ENCODE assay signal across 8 cellular contexts in the genomic region with DNA sequence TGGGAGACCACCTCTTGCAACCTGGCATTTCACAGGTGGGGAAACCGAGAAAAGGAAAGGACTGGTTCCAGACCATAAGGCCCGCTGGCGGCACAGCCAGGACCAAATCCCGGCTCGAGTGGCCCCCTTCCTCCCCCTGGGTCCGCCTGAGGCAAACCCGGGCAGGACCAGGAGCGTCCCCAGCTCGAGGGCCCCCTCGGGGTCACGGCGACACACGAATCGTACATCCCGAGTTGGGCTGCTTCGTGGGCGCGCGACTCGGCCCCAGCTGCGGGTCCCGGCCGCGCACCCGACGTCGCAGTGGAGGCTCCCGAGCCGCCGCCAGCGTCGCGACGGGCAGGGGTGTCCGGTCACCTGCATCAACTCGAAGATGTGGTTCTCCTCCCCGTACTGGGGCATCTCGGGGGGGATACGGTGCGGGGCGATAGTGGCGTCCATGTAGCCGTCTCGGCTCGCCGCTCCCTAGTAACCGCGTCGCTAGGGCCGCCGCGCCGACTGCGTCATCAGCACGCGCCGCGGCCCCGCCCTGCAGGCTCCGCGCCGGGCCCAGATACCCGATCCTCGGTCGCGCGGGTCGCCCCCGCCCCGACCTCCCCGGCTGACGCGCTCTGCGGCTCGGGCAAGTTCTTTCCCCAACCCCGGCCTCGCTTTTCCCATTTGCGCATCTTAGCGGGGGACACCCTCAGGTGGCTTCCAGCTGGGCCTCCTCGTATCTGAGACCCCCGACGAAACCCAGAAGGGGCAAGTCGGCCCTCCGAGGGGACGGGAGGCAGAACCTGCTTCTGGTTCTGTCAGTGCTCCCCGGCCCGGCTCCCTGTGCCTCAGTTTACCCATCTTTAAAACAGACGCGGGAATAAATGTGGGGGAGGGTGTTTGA. TPM values are rescaled to one million over a fixed set of nuclear protein-coding genes. Genes with fewer than 3 reads are reported as not detected.
DNase-seq lines count a peak whose midpoint lies in the region; ATAC-seq and TF ChIP-seq lines count a peak whose summit lies in the region.

A gene with protein sequence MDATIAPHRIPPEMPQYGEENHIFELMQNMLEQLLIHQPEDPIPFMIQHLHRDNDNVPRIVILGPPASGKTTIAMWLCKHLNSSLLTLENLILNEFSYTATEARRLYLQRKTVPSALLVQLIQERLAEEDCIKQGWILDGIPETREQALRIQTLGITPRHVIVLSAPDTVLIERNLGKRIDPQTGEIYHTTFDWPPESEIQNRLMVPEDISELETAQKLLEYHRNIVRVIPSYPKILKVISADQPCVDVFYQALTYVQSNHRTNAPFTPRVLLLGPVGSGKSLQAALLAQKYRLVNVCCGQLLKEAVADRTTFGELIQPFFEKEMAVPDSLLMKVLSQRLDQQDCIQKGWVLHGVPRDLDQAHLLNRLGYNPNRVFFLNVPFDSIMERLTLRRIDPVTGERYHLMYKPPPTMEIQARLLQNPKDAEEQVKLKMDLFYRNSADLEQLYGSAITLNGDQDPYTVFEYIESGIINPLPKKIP (minus strand): TSS at position 467 of the 877 bp plus-strand sequence. CDS start 29 bp downstream, at position 438.

- H3K27me3 ChIP-seq in Loucy (ENCODE audit: insufficient read depth, low read length, poor library complexity, severe bottlenecking) (no peaks in the 10 kb centered on the region), uterus (no peaks in the 10 kb centered on the region)

- no peaks in the 10 kb centered on the region for H3K9me2 ChIP-seq in Loucy (replicated peaks; ENCODE audit: low read depth, low read length)

- DNase-seq in Calu3 (peak; percentile 75), T-helper 22 cell (ENCODE audit: low read depth) (peak; percentile 59), astrocyte of the spinal cord (ENCODE audit: low read depth, low spot score) (peak; percentile 73), hippocampal formation (lab: John Stamatoyannopoulos, UW) (peak; percentile 22 to 61), retina (peak; percentile 97), uterus (peak; percentile 56 to 79)

- peak within 1 kb of the TSS; percentile 93 for H2AFZ ChIP-seq in Loucy (ENCODE audit: low read length)

- TSS peak; percentile 70 for BruUV-seq in Calu3 (replicated peaks; lab: Mats Ljungman, UMichigan)

- H3K27ac ChIP-seq in uterus: peak within 1 kb of the TSS; percentile 79 to 81

- H3K4me3 Mint-ChIP-seq in Calu3 (ENCODE audit: low read depth, unreplicated experiment): peak within 1 kb of the TSS; percentile 66

- peak within 1 kb of the TSS; percentile 94 for H3K4me3 ChIP-seq in Loucy (ENCODE audit: low read length, poor library complexity, severe bottlenecking)
- H3K4me3 ChIP-seq in astrocyte of the spinal cord (ENCODE audit: low read depth, low read length): peak within 1 kb of the TSS; percentile 99
- H3K4me3 ChIP-seq in uterus: peak within 1 kb of the TSS; percentile 62 to 96

- intact Hi-C loops in Calu3 (cut with micrococcal nuclease; ENCODE audit: unreplicated experiment): no loop called here
- intact Hi-C loops in uterus (cut with DNase I; ENCODE audit: low total_unique reads): no loop called here

- peak; percentile 86 for ATAC-seq in GM21423 (IDR thresholded peaks at IDR 0.05; ENCODE audit: unreplicated experiment)

- TF ChIP-seq POLR2A in uterus (IDR thresholded peaks at IDR 0.05): peak in 1 of 2 donors; percentile 54

- no peaks in the 10 kb centered on the region for H3K9me3 ChIP-seq in Loucy (ENCODE audit: insufficient read depth, low read depth, low read length)
- no peaks in the 10 kb centered on the region for H3K9me3 ChIP-seq in uterus

- peaks cover 12% of the 10 kb centered on the region for H3K79me2 ChIP-seq in Loucy (ENCODE audit: insufficient read depth, low read length)

- no peak for TF ChIP-seq CTCF in Calu3 (IDR thresholded peaks at IDR 0.05; ENCODE audit: unreplicated experiment)
- no peak for TF ChIP-seq CTCF in Loucy (conservative IDR thresholded peaks at IDR 0.05; ENCODE audit: low read length)
- TF ChIP-seq CTCF in astrocyte of the spinal cord (IDR thresholded peaks at IDR 0.05; ENCODE audit: low read depth, low read length): no peak
- TF ChIP-seq CTCF in uterus (IDR thresholded peaks at IDR 0.05): no peak

- H3K9me3 Mint-ChIP-seq in Calu3 (ENCODE audit: low read depth, unreplicated experiment): no peaks in the 10 kb centered on the region

- H3K36me3 ChIP-seq in Loucy (ENCODE audit: insufficient read depth, low read length): no peaks in the 10 kb centered on the region
- H3K36me3 ChIP-seq in uterus: no peaks in the 10 kb centered on the region

- H3K36me3 Mint-ChIP-seq in Calu3 (ENCODE audit: insufficient read depth, unreplicated experiment): peaks cover 24% of the 10 kb centered on the region

- H3K4me2 ChIP-seq in Loucy (ENCODE audit: low read depth, low read length, poor library complexity, severe bottlenecking): peak within 1 kb of the TSS; percentile 89

- H3K27ac Mint-ChIP-seq in Calu3 (ENCODE audit: unreplicated experiment): no peak within 1 kb of the TSS

- H3K9ac ChIP-seq in Loucy (ENCODE audit: low read depth, low read length, poor library complexity, severe bottlenecking): peak within 1 kb of the TSS; percentile 97

- no peaks in the 10 kb centered on the region for H3K4me1 Mint-ChIP-seq in Calu3 (ENCODE audit: low read depth, unreplicated experiment)

- no peaks in the 10 kb centered on the region for H4K20me1 ChIP-seq in Loucy (ENCODE audit: insufficient read depth, low read length, poor library complexity, severe bottlenecking)

- H3K4me1 ChIP-seq in Loucy (ENCODE audit: insufficient read depth, low read length, poor library complexity, severe bottlenecking): peaks cover 46% of the 10 kb centered on the region
- H3K4me1 ChIP-seq in uterus: no peaks in the 10 kb centered on the region

- no peaks in the 10 kb centered on the region for H3F3A ChIP-seq in Loucy (ENCODE audit: low read depth)

- CTCF ChIA-PET in Calu3 (lab: Charles Lee): no interaction called here

- in situ Hi-C loops in astrocyte of the spinal cord (cut with HindIII; ENCODE audit: low sequenced_read_pairs): no loop called here

- no peaks in the 10 kb centered on the region for H3K27me3 Mint-ChIP-seq in Calu3 (ENCODE audit: unreplicated experiment)

RNA-seq across cellular contexts. Expression of the gene that starts here (rescaled TPM):
- 1.4 TPM in 2 replicates for total RNA-seq in Calu3 (2022)
- 1 to 10 TPM in 1 of 4 donors, under 1 TPM in 1, not detected in 2; 0.61 to 1.9 TPM for total RNA-seq in uterus

Comparison
In these comparisons a context has a peak if more than half of its experiments do, and no peak if none do; other contexts are left out.
1. Peak in every context shown above with its lines: DNase-seq, ATAC-seq, H3K4me3 ChIP-seq and H3K27ac ChIP-seq.
2. DNase-seq: peak in every context shown above with its lines; median percentile 97 in retina; 75 in Calu3; 73 in astrocyte of the spinal cord; 68 in uterus; 59 in T-helper 22 cell; 42 in hippocampal formation.